ENCODE assay signal across 24 cellular contexts in genomic region chr14:101708853-101709532, GRCh38. TPM values are rescaled to one million over a fixed set of nuclear protein-coding genes. Genes with fewer than 3 reads are reported as not detected.
DNase-seq lines count a peak whose midpoint lies in the region; ATAC-seq and TF ChIP-seq lines count a peak whose summit lies in the region.
"Had no signal": no experiment of that assay in that cellular context is flagged by ENCODE, and none has a peak within 500 bp of the region (broad histone marks: within the 10 kb centered on the region; RNA-seq: fewer than 3 reads in every experiment).

No MANE protein-coding gene starts in this region.

- H3K27me3 ChIP-seq in right atrium auricular region: no peaks in the 10 kb centered on the region
- no peaks in the 10 kb centered on the region for H3K27me3 ChIP-seq in WERI-Rb-1 (ENCODE audit: insufficient read depth, low read depth, severe bottlenecking)
- no peaks in the 10 kb centered on the region for H3K27me3 ChIP-seq in mesendoderm (ENCODE audit: insufficient read depth, low read length, poor library complexity)
- H3K27me3 ChIP-seq: ovary had no signal

- TF ChIP-seq CTCF in right atrium auricular region (IDR thresholded peaks at IDR 0.05) (no peak), WERI-Rb-1 (IDR thresholded peaks at IDR 0.05; ENCODE audit: low read depth, low read length) (no peak)

- no peaks in the 10 kb centered on the region for H3K79me1 ChIP-seq in mesendoderm (ENCODE audit: low read length)

- H3K4ac ChIP-seq in mesendoderm (ENCODE audit: low read depth, low read length): no peak overlapping the region

- H2BK120ac ChIP-seq in mesendoderm (ENCODE audit: low read depth, low read length): no peak overlapping the region

- ATAC-seq in Right ventricle myocardium superior (ENCODE audit: poor library complexity): no peak
- ATAC-seq: foreskin keratinocyte; stimulated activated naive B cell treated with anti-CD40 and anti-IgM and Interleukin-4, amounts not matched to agents 10 μg/mL and 1 μg/mL and 100 μg/mL, for 72 hours had no signal

- no peak overlapping the region for H2BK15ac ChIP-seq in mesendoderm (replicated peaks; ENCODE audit: low read depth)

- intact Hi-C loops in Right ventricle myocardium superior (cut with DNase I): no loop called here

- H3K4me2 ChIP-seq in mesendoderm (ENCODE audit: low read length): no peak overlapping the region

- H3K79me2 ChIP-seq in mesendoderm (ENCODE audit: control insufficient read depth, insufficient read depth, low read length): no peaks in the 10 kb centered on the region

- no peak overlapping the region for H3K9ac ChIP-seq in mesendoderm (ENCODE audit: low read length)

- no peak overlapping the region for H4K8ac ChIP-seq in mesendoderm (ENCODE audit: low read depth, low read length)

- no peak overlapping the region for H2AK5ac ChIP-seq in mesendoderm (ENCODE audit: low read length)

- H3K4me1 ChIP-seq in right atrium auricular region (peaks cover 0 to 26% of the 10 kb centered on the region in 2 donors), mesendoderm (ENCODE audit: control insufficient read depth, low read depth, low read length) (no peaks in the 10 kb centered on the region)
- H3K4me1 ChIP-seq: foreskin keratinocyte had no signal

- no peak overlapping the region for H3K23ac ChIP-seq in mesendoderm (ENCODE audit: low read length)

- H3K27ac ChIP-seq in right atrium auricular region: no peak overlapping the region
- H3K27ac ChIP-seq in WERI-Rb-1: peak overlapping the region; percentile 74
- H3K27ac ChIP-seq in mesendoderm (ENCODE audit: low read depth, low read length): no peak overlapping the region
- H3K27ac ChIP-seq: cardiac muscle cell, epithelial cell of prostate, foreskin keratinocyte, ovary, thoracic aorta had no signal

- H2BK5ac ChIP-seq in mesendoderm (ENCODE audit: low read length): no peak overlapping the region

- no peak overlapping the region for H3K18ac ChIP-seq in mesendoderm (ENCODE audit: low read length)

- H3K36me3 ChIP-seq in right atrium auricular region: no peaks in the 10 kb centered on the region
- H3K36me3 ChIP-seq in WERI-Rb-1: no peaks in the 10 kb centered on the region
- no peaks in the 10 kb centered on the region for H3K36me3 ChIP-seq in mesendoderm (ENCODE audit: control insufficient read depth, insufficient read depth, low read length)
- H3K36me3 ChIP-seq: cardiac muscle cell, ovary, thoracic aorta had no signal

- no peak overlapping the region for H4K5ac ChIP-seq in mesendoderm (ENCODE audit: low read length)

- peak overlapping the region; percentile 1 for H3K56ac ChIP-seq in mesendoderm (ENCODE audit: low read length)

- H3K9me3 ChIP-seq in right atrium auricular region (no peaks in the 10 kb centered on the region), WERI-Rb-1 (ENCODE audit: severe bottlenecking) (peaks cover 2% of the 10 kb centered on the region)
- H3K9me3 ChIP-seq: ovary, thoracic aorta had no signal

- no CpG with 5 or more reads among the region's 18 CpGs for WGBS in mesendoderm (ENCODE audit: extremely low coverage, insufficient coverage, low lambda C conversion rate)

- H3K4me3 ChIP-seq in right atrium auricular region (no peak overlapping the region), WERI-Rb-1 (ENCODE audit: low read depth, low read length) (peak overlapping the region; percentile 32), mesendoderm (ENCODE audit: low read length) (no peak overlapping the region)
- H3K4me3 ChIP-seq: cardiac muscle cell, lung, ovary, PC-9, thoracic aorta had no signal

- DNase-seq in right atrium auricular region (ENCODE audit: low spot score) (peak; percentile 48), Right ventricle myocardium superior (no peak), WERI-Rb-1 (peak; percentile 61), mesendoderm (no peak), ureter (ENCODE audit: low spot score) (peak; percentile 39), foreskin melanocyte (no peak), NCI-H2081 treated with DMSO at 0.1 percent for 48 hours (lab: John Stamatoyannopoulos, UW) (no peak), Kasumi-1 (lab: John Stamatoyannopoulos, UW) (no peak)
- DNase-seq: amygdala; dermis blood vessel endothelial cell; DMS153; foreskin keratinocyte; GF-D8; hypothalamus; islet precursor cell; NCI-H1436 treated with DMSO at 0.1 percent for 48 hours; NCI-H774; ovary; stimulated activated naive B cell treated with anti-CD40 and anti-IgM and Interleukin-4, amounts not matched to agents 10 μg/mL and 1 μg/mL and 100 μg/mL, for 72 hours had no signal

RNA-seq across cellular contexts. Expression of gene PPP2R5C, which starts 52.5 kb away (rescaled TPM):
- total RNA-seq in right atrium auricular region (10 to 100 TPM; 82.2 to 82.9 TPM), Right ventricle myocardium superior (169 TPM), ureter (155 TPM)
- polyA plus RNA-seq in mesendoderm (2013, experiment 1 of 2): 159 TPM
- 160 TPM for polyA plus RNA-seq in mesendoderm (2013, experiment 2 of 2)

Comparison
In these comparisons a context has a peak if more than half of its experiments do, and no peak if none do; other contexts are left out.
1. DNase-seq: peak in right atrium auricular region (single experiment), WERI-Rb-1 (single experiment) and ureter (single experiment); none in Right ventricle myocardium superior (single experiment), mesendoderm (single experiment), foreskin melanocyte (single experiment), NCI-H2081 treated with DMSO at 0.1 percent for 48 hours (single experiment) and Kasumi-1 (0 of 2).